1 cellular context compared by ENCODE assay signal in genomic region chr13:30138511-30138910, GRCh38.
TF ChIP-seq lines count a peak whose summit lies in the region.

No MANE protein-coding gene starts in this region.

TF ChIP-seq in GM23338, 12 proteins besides CTCF, POLR2A, EP300 and RAD21:
- no peak for TF ChIP-seq ZNF462 (CRISPR knock-in tag; IDR thresholded peaks at IDR 0.05)
- TF ChIP-seq CREB1 (CRISPR knock-in tag; IDR thresholded peaks at IDR 0.05; ENCODE audit: low read depth) = no peak
- no peak for TF ChIP-seq JUNB (IDR thresholded peaks at IDR 0.05; ENCODE audit: unreplicated experiment)
- no peak for TF ChIP-seq EZH2phosphoT487 (IDR thresholded peaks at IDR 0.05; ENCODE audit: unreplicated experiment)
TF ChIP-seq in GM23338: peak in this region for 0.
